In genomic region chr10:30094601-30095000, GRCh38 we compare ENCODE assay signal across 19 cellular contexts. TPM values are rescaled to one million over a fixed set of nuclear protein-coding genes. Genes with fewer than 3 reads are reported as not detected.
A peak's percentile ranks its signal among the peaks of the same experiment; 100 is the strongest.
DNase-seq lines count a peak whose midpoint lies in the region; ATAC-seq and TF ChIP-seq lines count a peak whose summit lies in the region.
"Had no signal": no experiment of that assay in that cellular context is flagged by ENCODE, and none has a peak within 500 bp of the region (broad histone marks: within the 10 kb centered on the region; RNA-seq: fewer than 3 reads in every experiment).

No MANE protein-coding gene starts in this region.

- CTCF ChIA-PET in HEK293 (lab: Yijun Ruan, JAX): no interaction called here
- CTCF ChIA-PET in CD4-positive, alpha-beta memory T cell (lab: Charles Lee; ENCODE audit: partially characterized antibody): no interaction called here

- intact Hi-C loops in CD4-positive, alpha-beta memory T cell (cut with micrococcal nuclease): no loop called here

- H3K4me3 Mint-ChIP-seq in CD4-positive, alpha-beta memory T cell: no peak overlapping the region
- H3K4me3 Mint-ChIP-seq: CD4-positive, alpha-beta T cell had no signal

- no peaks in the 10 kb centered on the region for H3K27me3 ChIP-seq in CD4-positive, alpha-beta memory T cell (ENCODE audit: insufficient read depth, low read length)
- H3K27me3 ChIP-seq: BLaER1 treated with 17β-estradiol and CSF1 and Interleukin-3, amounts not matched to agents 10 nM and 100 nM had no signal

- H3K9me3 Mint-ChIP-seq in CD4-positive, alpha-beta memory T cell: no peaks in the 10 kb centered on the region
- H3K9me3 Mint-ChIP-seq: CD14-positive monocyte; CD4-positive, alpha-beta T cell had no signal

- H3K4me1 ChIP-seq in HEK293 (ENCODE audit: control insufficient read depth, insufficient read depth, low read length): no peaks in the 10 kb centered on the region
- no peaks in the 10 kb centered on the region for H3K4me1 ChIP-seq in CD4-positive, alpha-beta memory T cell (ENCODE audit: insufficient read depth, low read length)
- H3K4me1 ChIP-seq: BE2C, HAP-1 had no signal

- no peaks in the 10 kb centered on the region for H3K36me3 Mint-ChIP-seq in CD4-positive, alpha-beta memory T cell
- H3K36me3 Mint-ChIP-seq: CD14-positive monocyte had no signal

- H3K27ac Mint-ChIP-seq in CD4-positive, alpha-beta memory T cell: no peak overlapping the region
- H3K27ac Mint-ChIP-seq: CD14-positive monocyte; CD4-positive, alpha-beta T cell had no signal

- no peak overlapping the region for H3K27ac ChIP-seq in HEK293 (ENCODE audit: extremely low read depth, low read depth, low read length)
- no peak overlapping the region for H3K27ac ChIP-seq in CD4-positive, alpha-beta memory T cell (ENCODE audit: low read depth, low read length)
- H3K27ac ChIP-seq: A549; BLaER1 treated with 17β-estradiol and CSF1 and Interleukin-3, amounts not matched to agents 10 nM and 100 nM had no signal

- DNase-seq in islet precursor cell (peak; percentile 20), putamen (ENCODE audit: low spot score) (peak; percentile 85), COR-L47 (lab: John Stamatoyannopoulos, UW) (no peak)
- DNase-seq in CD4-positive, alpha-beta memory T cell: no peak
- DNase-seq: 8988T; ACHN; AML-193; BE2C; Caco-2; CD4-positive, alpha-beta T cell; DMS153; DND-41; GOT3 had no signal

- TF ChIP-seq CTCF in HEK293 (tag by site-specific recombination; IDR thresholded peaks at IDR 0.05): no peak

- H3K9me3 ChIP-seq in HEK293 (ENCODE audit: control insufficient read depth, insufficient read depth, low read depth, low read length): no peaks in the 10 kb centered on the region
- no peaks in the 10 kb centered on the region for H3K9me3 ChIP-seq in CD4-positive, alpha-beta memory T cell (ENCODE audit: control insufficient read depth in 1 of 2, low read length in 2 of 2)
- H3K9me3 ChIP-seq: A549; BE2C; BLaER1 treated with 17β-estradiol and CSF1 and Interleukin-3, amounts not matched to agents 10 nM and 100 nM; Caco-2; HAP-1 had no signal

- no peaks in the 10 kb centered on the region for H3K4me1 Mint-ChIP-seq in CD4-positive, alpha-beta memory T cell
- H3K4me1 Mint-ChIP-seq: CD14-positive monocyte had no signal

- ATAC-seq in HG03354 (IDR thresholded peaks at IDR 0.05; ENCODE audit: poor library complexity, severe bottlenecking, unreplicated experiment): no peak
- ATAC-seq: A549 had no signal

- H3K4me3 ChIP-seq in HEK293 (ENCODE audit: low read depth, low read length): no peak overlapping the region
- H3K4me3 ChIP-seq in CD4-positive, alpha-beta memory T cell (ENCODE audit: low read length in 2 of 2): no peak overlapping the region
- H3K4me3 ChIP-seq: A549; BLaER1 treated with 17β-estradiol and CSF1 and Interleukin-3, amounts not matched to agents 10 nM and 100 nM; HAP-1 had no signal

- H3K27me3 Mint-ChIP-seq in CD4-positive, alpha-beta memory T cell: peaks cover 12 to 20% of the 10 kb centered on the region in 2 donors

- POLR2A ChIA-PET in HEK293 (lab: Yijun Ruan, JAX): no interaction called here
- POLR2A ChIA-PET in CD4-positive, alpha-beta memory T cell (lab: Charles Lee; ENCODE audit: partially characterized antibody): no interaction called here

- no peaks in the 10 kb centered on the region for H3K36me3 ChIP-seq in HEK293 (ENCODE audit: control insufficient read depth in 2 of 2, insufficient read depth in 1 of 2, low read length in 2 of 2)
- no peaks in the 10 kb centered on the region for H3K36me3 ChIP-seq in CD4-positive, alpha-beta memory T cell (ENCODE audit: insufficient read depth, low read length)
- H3K36me3 ChIP-seq: BE2C; BLaER1 treated with 17β-estradiol and CSF1 and Interleukin-3, amounts not matched to agents 10 nM and 100 nM; HAP-1 had no signal

TF ChIP-seq in HEK293, 187 proteins besides CTCF, POLR2A, EP300 and RAD21:
- TF ChIP-seq EGR2 (tag by site-specific recombination; IDR thresholded peaks at IDR 0.05; ENCODE audit: low read depth) (peak; percentile 88), ZNF777 (tag by site-specific recombination; IDR thresholded peaks at IDR 0.05; ENCODE audit: borderline replicate concordance) (no peak), ZSCAN4 (tag by site-specific recombination; IDR thresholded peaks at IDR 0.05) (no peak), ZNF791 (tag by site-specific recombination; IDR thresholded peaks at IDR 0.05) (no peak), ZFHX2 (tag by site-specific recombination; conservative IDR thresholded peaks at IDR 0.05) (peak; percentile 59)

RNA-seq across cellular contexts. Expression of gene JCAD, which starts 35.2 kb away (rescaled TPM):
- not detected for total RNA-seq in CD4-positive, alpha-beta memory T cell
- polyA plus RNA-seq in CD4-positive, alpha-beta memory T cell: not detected
- total RNA-seq: CD4-positive, alpha-beta T cell had no signal
- polyA plus RNA-seq: CD14-positive monocyte had no signal

Comparison
In these comparisons a context has a peak if more than half of its experiments do, and no peak if none do; other contexts are left out.
1. DNase-seq: peak in islet precursor cell (single experiment) and putamen (single experiment); none in COR-L47 (single experiment) and CD4-positive, alpha-beta memory T cell (0 of 5).